Comparison of ENCODE assay signal across 8 cellular contexts in genomic region chr13:75372517-75372916, GRCh38.
A peak's percentile ranks its signal among the peaks of the same experiment; 100 is the strongest.
DNase-seq lines count a peak whose midpoint lies in the region; ATAC-seq and TF ChIP-seq lines count a peak whose summit lies in the region.

No MANE protein-coding gene starts in this region.

- H3K27me3 ChIP-seq in CD8-positive, alpha-beta T cell (ENCODE audit: insufficient read depth, low read length) = no peaks in the 10 kb centered on the region
- H3K27me3 ChIP-seq in brain microvascular endothelial cell (replicated peaks) (no peaks in the 10 kb centered on the region), thyroid gland (no peaks in the 10 kb centered on the region)

- no peaks in the 10 kb centered on the region for H3K36me3 Mint-ChIP-seq in CD8-positive, alpha-beta T cell

- no peaks in the 10 kb centered on the region for H3K9me3 ChIP-seq in CD8-positive, alpha-beta T cell (ENCODE audit: low read length)
- H3K9me3 ChIP-seq in thyroid gland = no peaks in the 10 kb centered on the region

- 16 to 24% methylated on average over 1 of the region's 1 CpG for WGBS in thyroid gland, 2 donors

- POLR2A ChIA-PET in CD8-positive, alpha-beta T cell (lab: Charles Lee) = interaction anchor here (1.2 kb wide), 1 partner anchor 23 kb away, joined by 4 read pairs; no protein-coding TSS in a partner anchor

- H3K4me3 ChIP-seq in CD8-positive, alpha-beta T cell (ENCODE audit: low read depth, low read length) = no peak overlapping the region
- H3K4me3 ChIP-seq in brain microvascular endothelial cell (ENCODE audit: low read depth, low read length) = no peak overlapping the region
- H3K4me3 ChIP-seq in thyroid gland (replicated peaks in 1 of 3) = no peak overlapping the region

- TF ChIP-seq CTCF in CD8-positive, alpha-beta T cell (IDR thresholded peaks at IDR 0.05) = peak; percentile 80
- TF ChIP-seq CTCF in brain microvascular endothelial cell (IDR thresholded peaks at IDR 0.05; ENCODE audit: low read depth, low read length, missing control alignments) (peak; percentile 63), thyroid gland (IDR thresholded peaks at IDR 0.05) (peak; percentile 56 to 78 (median 64))

- no peaks in the 10 kb centered on the region for H3K36me3 ChIP-seq in CD8-positive, alpha-beta T cell (ENCODE audit: insufficient read depth, low read length)
- no peaks in the 10 kb centered on the region for H3K36me3 ChIP-seq in brain microvascular endothelial cell (replicated peaks)
- H3K36me3 ChIP-seq in thyroid gland = no peaks in the 10 kb centered on the region

- ATAC-seq in CD8-positive, alpha-beta T cell = peak; percentile 80
- peak; percentile 76 for ATAC-seq in GM18873 (IDR thresholded peaks at IDR 0.05; ENCODE audit: low FRiP score, unreplicated experiment)
- peak; percentile 64 for ATAC-seq in HG03103 (IDR thresholded peaks at IDR 0.05; ENCODE audit: low read depth, unreplicated experiment)

- H3K9me3 Mint-ChIP-seq in CD8-positive, alpha-beta T cell = no peaks in the 10 kb centered on the region

- H3K27ac Mint-ChIP-seq in CD8-positive, alpha-beta T cell = no peak overlapping the region

- CTCF ChIA-PET in CD8-positive, alpha-beta T cell (lab: Charles Lee) = interaction anchor here (0.7 to 2.2 kb wide), 10 partner anchors 11 to 178 kb away, joined by 3 to 9 read pairs (median 3); partner anchors contain the start of gene TBC1D4

- no peak for DNase-seq in CD8-positive, alpha-beta T cell
- DNase-seq in NCI-H345 treated with DMSO at 0.1 percent for 48 hours (lab: John Stamatoyannopoulos, UW; ENCODE audit: unreplicated experiment) (peak; percentile 54), brain microvascular endothelial cell (peak; percentile 48), kidney tubule cell (ENCODE audit: low spot score) (peak; percentile 57), thyroid gland (no peak), NCI-H187 (lab: John Stamatoyannopoulos, UW) (no peak)

- no peak overlapping the region for H3K27ac ChIP-seq in CD8-positive, alpha-beta T cell (ENCODE audit: low read depth, low read length)
- H3K27ac ChIP-seq in brain microvascular endothelial cell (no peak overlapping the region), thyroid gland (peak overlapping the region in 2 of 3 donors; percentile 15 to 21)

- peaks cover 3% of the 10 kb centered on the region for H3K27me3 Mint-ChIP-seq in CD8-positive, alpha-beta T cell (ENCODE audit: low read depth)

- TF ChIP-seq POLR2A in thyroid gland (IDR thresholded peaks at IDR 0.05) = no peak

- no peak overlapping the region for H3K4me3 Mint-ChIP-seq in CD8-positive, alpha-beta T cell

- no peaks in the 10 kb centered on the region for H3K4me1 Mint-ChIP-seq in CD8-positive, alpha-beta T cell (ENCODE audit: low read depth)

- in situ Hi-C loops in brain microvascular endothelial cell (cut with HindIII; ENCODE audit: low pct_ligation_motif_present, low sequenced_read_pairs) = no loop called here

- H3K4me1 ChIP-seq in CD8-positive, alpha-beta T cell (ENCODE audit: insufficient read depth, low read length) = no peaks in the 10 kb centered on the region
- H3K4me1 ChIP-seq in thyroid gland = peaks cover 26 to 40% of the 10 kb centered on the region in 2 donors

- intact Hi-C loops in CD8-positive, alpha-beta T cell (cut with DNase I, micrococcal nuclease) = loop anchor here (1.0 to 5.0 kb wide), 4 partner anchors 110 to 1530 kb away; partner anchors contain the start of genes TBC1D4 (in 1 of the 2) and UCHL3 (in 1 of the 2)
- intact Hi-C loops in thyroid gland (cut with DNase I) = loop anchor here (5.0 to 10.0 kb wide), 2 partner anchors 62 to 110 kb away; partner anchors contain the start of gene TBC1D4

Comparison
In these comparisons a context has a peak if more than half of its experiments do, and no peak if none do; other contexts are left out.
1. DNase-seq: peak in NCI-H345 treated with DMSO at 0.1 percent for 48 hours (single experiment), brain microvascular endothelial cell (single experiment) and kidney tubule cell (single experiment); none in CD8-positive, alpha-beta T cell (0 of 7), thyroid gland (0 of 2) and NCI-H187 (0 of 2).
2. H3K27ac ChIP-seq: peak in thyroid gland (2 of 3); none in CD8-positive, alpha-beta T cell (single experiment) and brain microvascular endothelial cell (single experiment).
3. Peak in every context shown above with its lines, with median percentiles within 50 percentile points of each other: ATAC-seq and CTCF ChIP-seq.